In genomic region chr22:46994265-46994664, GRCh38 we compare ENCODE assay signal across 1 cellular context.
TF ChIP-seq lines count a peak whose summit lies in the region.

No MANE protein-coding gene starts in this region.

TF ChIP-seq in H1, 55 proteins besides CTCF, POLR2A, EP300 and RAD21 (continued from another document):
- TF ChIP-seq CHD7 (IDR thresholded peaks at IDR 0.05; ENCODE audit: insufficient replicate concordance, low read length): no peak
- no peak for TF ChIP-seq BCL11A (IDR thresholded peaks at IDR 0.05; ENCODE audit: low read depth in 2 of 2, low read length in 2 of 2)
- no peak for TF ChIP-seq ZNF274 (IDR thresholded peaks at IDR 0.05; ENCODE audit: borderline replicate concordance, extremely low read depth, low read length)
- TF ChIP-seq POU5F1 (IDR thresholded peaks at IDR 0.05; ENCODE audit: low read depth, low read length): no peak
- TF ChIP-seq HDAC6 (IDR thresholded peaks at IDR 0.05; ENCODE audit: low read depth, low read length): no peak
- TF ChIP-seq HDAC2 (IDR thresholded peaks at IDR 0.05; ENCODE audit: borderline replicate concordance in 1 of 2, low read depth in 2 of 2, low read length in 2 of 2): no peak
